In the genomic region with DNA sequence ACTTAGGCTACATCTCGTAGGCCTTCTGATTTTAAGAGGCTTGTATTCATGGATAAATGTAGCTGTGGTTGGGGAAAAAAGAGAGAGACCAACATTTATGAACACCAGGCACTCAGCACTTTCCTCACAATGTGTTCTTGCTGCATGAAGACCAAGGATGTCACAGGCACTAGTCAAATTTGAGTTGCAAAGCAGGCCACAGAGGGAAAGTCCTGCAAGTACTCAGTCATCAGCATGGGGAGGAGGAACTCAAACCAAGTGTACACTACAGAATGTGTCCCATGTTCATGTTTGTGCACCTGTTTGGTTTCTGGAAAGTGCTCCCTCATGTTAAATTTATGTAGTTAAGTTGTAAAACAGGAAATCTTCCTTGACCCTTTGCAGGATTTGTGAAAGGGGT, we compare ENCODE assay signal across 16 cellular contexts. TPM values are rescaled to one million over a fixed set of nuclear protein-coding genes. Genes with fewer than 3 reads are reported as not detected.
A peak's percentile ranks its signal among the peaks of the same experiment; 100 is the strongest.
DNase-seq lines count a peak whose midpoint lies in the region; ATAC-seq and TF ChIP-seq lines count a peak whose summit lies in the region.
"Had no signal": no experiment of that assay in that cellular context is flagged by ENCODE, and none has a peak within 500 bp of the region (broad histone marks: within the 10 kb centered on the region; RNA-seq: fewer than 3 reads in every experiment).

No MANE protein-coding gene starts in this region.

- peak; percentile 52 for ATAC-seq in GM18511 (IDR thresholded peaks at IDR 0.05; ENCODE audit: unreplicated experiment)
- peak; percentile 61 for ATAC-seq in GM21360 (IDR thresholded peaks at IDR 0.05; ENCODE audit: unreplicated experiment)
- peak; percentile 46 for ATAC-seq in HG02970 (IDR thresholded peaks at IDR 0.05; ENCODE audit: low FRiP score, unreplicated experiment)
- ATAC-seq: foreskin keratinocyte had no signal

- H3K4me1 ChIP-seq in Peyer's patch = no peaks in the 10 kb centered on the region
- H3K4me1 ChIP-seq: ascending aorta, foreskin keratinocyte had no signal

- no peaks in the 10 kb centered on the region for H3K27me3 Mint-ChIP-seq in type B pancreatic cell

- no peaks in the 10 kb centered on the region for H3K36me3 Mint-ChIP-seq in type B pancreatic cell

- DNase-seq in Peyer's patch = peak in 2 of 3 donors; percentile 52 to 61
- DNase-seq in HUDEP-2 (lab: John Stamatoyannopoulos, UW; ENCODE audit: unreplicated experiment in 76 of 76) = no peak
- DNase-seq in NCI-H146 (lab: John Stamatoyannopoulos, UW) = no peak
- DNase-seq in type B pancreatic cell (ENCODE audit: extremely low spot score, unreplicated experiment) = no peak
- DNase-seq in stimulated activated CD4-positive, alpha-beta T cell treated with anti-CD3 and anti-CD28 coated beads, Interleukin-4, amount 100 ng/mL, for 1 hour = no peak
- DNase-seq: activated T-cell treated with anti-CD3 and anti-CD28 coated beads, Interleukin-2, amount 50 U/mL, for 1 hour; C1 segment of cervical spinal cord; foreskin keratinocyte; KG1; NCI-H2171; RPMI8226; small intestine had no signal

- peaks cover 4% of the 10 kb centered on the region for H3K4me1 Mint-ChIP-seq in type B pancreatic cell (ENCODE audit: unreplicated experiment)

- TF ChIP-seq POLR2A in Peyer's patch (IDR thresholded peaks at IDR 0.05) = no peak

- no peaks in the 10 kb centered on the region for H3K36me3 ChIP-seq in Peyer's patch
- H3K36me3 ChIP-seq: ascending aorta had no signal

- no peaks in the 10 kb centered on the region for H3K9me3 ChIP-seq in Peyer's patch
- H3K9me3 ChIP-seq: ascending aorta had no signal

- peak overlapping the region in 2 of 4 donors; percentile 8 to 24 for H3K4me3 ChIP-seq in Peyer's patch
- H3K4me3 ChIP-seq: ascending aorta had no signal

- H3K9me3 Mint-ChIP-seq in type B pancreatic cell = no peaks in the 10 kb centered on the region

- no peaks in the 10 kb centered on the region for H3K27me3 ChIP-seq in Peyer's patch
- H3K27me3 ChIP-seq: ascending aorta, foreskin keratinocyte had no signal

- TF ChIP-seq CTCF in Peyer's patch (IDR thresholded peaks at IDR 0.05) (no peak), type B pancreatic cell (conservative IDR thresholded peaks at IDR 0.05) (no peak)

- H3K27ac ChIP-seq in Peyer's patch = peak overlapping the region in 1 of 4 donors; percentile 62
- H3K27ac ChIP-seq: ascending aorta, foreskin keratinocyte had no signal

- no peak overlapping the region for H3K27ac Mint-ChIP-seq in type B pancreatic cell

- H3K4me3 Mint-ChIP-seq in type B pancreatic cell = no peak overlapping the region

RNA-seq across cellular contexts. Expression of a gene that starts 8.7 kb away (rescaled TPM):
- total RNA-seq in Peyer's patch (10 to 100 TPM in 1 of 4 donors, 1 to 10 TPM in 3; 4.9 to 17.3 (median 6.6) TPM), type B pancreatic cell (ENCODE audit: low replicate concordance) (5.3 TPM in 1 of 2 replicates, not detected in the other)

RNA-seq across cellular contexts. Expression of a gene that starts 48.3 kb away (rescaled TPM):
- 10 to 100 TPM; 53.7 to 93.3 (median 76.1) TPM for total RNA-seq in Peyer's patch
- total RNA-seq in type B pancreatic cell (ENCODE audit: low replicate concordance) = 167 and 218 TPM in 2 replicates

Comparison
In these comparisons a context has a peak if more than half of its experiments do, and no peak if none do; other contexts are left out.
1. DNase-seq: peak in Peyer's patch (2 of 3); none in HUDEP-2 (0 of 76), NCI-H146 (single experiment), type B pancreatic cell (single experiment) and stimulated activated CD4-positive, alpha-beta T cell treated with anti-CD3 and anti-CD28 coated beads, Interleukin-4, amount 100 ng/mL, for 1 hour (single experiment).
2. Peak in every context shown above with its lines, with median percentiles within 50 percentile points of each other: ATAC-seq.